In the genomic region with DNA sequence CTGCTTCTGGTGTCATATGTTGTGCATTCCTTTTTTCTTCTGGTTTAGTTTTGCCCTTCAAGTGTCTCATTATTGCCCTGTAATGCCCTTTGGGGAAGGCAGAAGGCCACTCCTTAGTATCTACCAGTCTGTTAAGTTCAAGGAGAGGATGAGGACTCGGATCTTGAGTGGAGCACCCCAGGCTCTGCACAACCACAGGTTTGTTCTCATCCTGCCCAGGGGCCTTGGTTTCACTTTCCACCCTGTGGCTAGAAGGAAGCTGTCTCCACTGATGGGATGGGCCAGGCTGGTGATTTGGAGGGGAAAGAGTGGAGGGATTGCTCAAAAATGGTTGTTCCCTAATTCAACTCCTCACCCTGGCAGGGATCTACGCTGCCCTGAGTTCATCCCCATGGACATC, we compare ENCODE assay signal across 37 cellular contexts. TPM values are rescaled to one million over a fixed set of nuclear protein-coding genes. Genes with fewer than 3 reads are reported as not detected.
"Had no signal": no experiment of that assay in that cellular context is flagged by ENCODE, and none has a peak within 500 bp of the region (broad histone marks: within the 10 kb centered on the region; RNA-seq: fewer than 3 reads in every experiment).

No MANE protein-coding gene starts in this region.

- H3K9me3 Mint-ChIP-seq: activated CD4-positive, alpha-beta T cell treated with anti-CD3 and anti-CD28 coated beads, Interleukin-2, amount 10 ng/mL, durations not matched to agents 7 days and 5 days; activated T-helper 1 cell treated with anti-CD3 and anti-CD28 coated beads, Interleukin-12 subunit alpha, Interleukin-12 subunit beta, Interleukin-2, Interleukin-4 antibody, amounts not matched to agents 30 ng/mL and 10 ng/mL and 1 ng/mL, durations not matched to agents 14 hours and 24 hours and 36 hours; effector memory CD8-positive, alpha-beta T cell; immature natural killer cell had no signal

- H3K4me3 ChIP-seq: adrenal gland, ascending aorta, hepatocyte, left lung, lung, smooth muscle cell, transverse colon, uterus had no signal

- H3K79me2 ChIP-seq: hepatocyte had no signal

- H3K4me1 ChIP-seq: adrenal gland, ascending aorta, left lung, transverse colon, uterus had no signal

- H3K4me1 Mint-ChIP-seq: immature natural killer cell; naive B cell; stimulated activated naive B cell treated with anti-CD40 and anti-IgM and Interleukin-4, amounts not matched to agents 10 μg/mL and 1 μg/mL and 100 μg/mL, for 72 hours had no signal

- H3K4me3 Mint-ChIP-seq: activated CD4-positive, alpha-beta T cell treated with anti-CD3 and anti-CD28 coated beads, Interleukin-2, amount 10 ng/mL, durations not matched to agents 7 days and 5 days; activated naive CD8-positive, alpha-beta T cell; activated T-helper 1 cell treated with anti-CD3 and anti-CD28 coated beads, Interleukin-12 subunit alpha, Interleukin-12 subunit beta, Interleukin-2, Interleukin-4 antibody, amounts not matched to agents 30 ng/mL and 10 ng/mL and 1 ng/mL, durations not matched to agents 14 hours and 24 hours and 36 hours; effector memory CD8-positive, alpha-beta T cell; immature natural killer cell; naive B cell; stimulated activated naive B cell treated with anti-CD40 and anti-IgM and Interleukin-4, amounts not matched to agents 10 μg/mL and 1 μg/mL and 100 μg/mL, for 72 hours; T-helper 17 cell had no signal

- H3K4me2 ChIP-seq: hepatocyte, smooth muscle cell had no signal

- H3K27ac Mint-ChIP-seq: activated CD4-positive, alpha-beta T cell treated with anti-CD3 and anti-CD28 coated beads, Interleukin-2, amount 10 ng/mL, durations not matched to agents 7 days and 5 days; activated naive CD8-positive, alpha-beta T cell; activated T-helper 1 cell treated with anti-CD3 and anti-CD28 coated beads, Interleukin-12 subunit alpha, Interleukin-12 subunit beta, Interleukin-2, Interleukin-4 antibody, amounts not matched to agents 30 ng/mL and 10 ng/mL and 1 ng/mL, durations not matched to agents 14 hours and 24 hours and 36 hours; effector memory CD8-positive, alpha-beta T cell; immature natural killer cell; stimulated activated naive B cell treated with anti-CD40 and anti-IgM and Interleukin-4, amounts not matched to agents 10 μg/mL and 1 μg/mL and 100 μg/mL, for 72 hours; T-helper 17 cell had no signal

- H2AFZ ChIP-seq: hepatocyte had no signal

- DNase-seq: activated CD4-positive, alpha-beta T cell treated with anti-CD3 and anti-CD28 coated beads, Interleukin-2, amount 10 ng/mL, durations not matched to agents 7 days and 5 days; activated CD4-positive, CD25-positive, alpha-beta regulatory T cell treated with anti-CD3 and anti-CD28 coated beads, Interleukin-2, amount 50 U/mL, for 72 hours; activated gamma-delta T cell treated with Interleukin-2 at 50 U/mL for 16 hours; activated T-cell treated with anti-CD3 and anti-CD28 coated beads for 4 hours; adrenal gland; brain microvascular endothelial cell; central memory CD4-positive, alpha-beta T cell; effector memory CD8-positive, alpha-beta T cell; glutamatergic neuron; immature natural killer cell; left lung; naive B cell; nucleus accumbens; stimulated activated CD4-positive, alpha-beta T cell treated with anti-CD3 and anti-CD28 coated beads, Interleukin-15, amount 100 ng/mL, for 24 hours; stimulated activated CD4-positive, alpha-beta T cell treated with anti-CD3 and anti-CD28 coated beads, Interleukin-2, amount 100 ng/mL, for 48 hours; stimulated activated CD8-positive, alpha-beta memory T cell treated with anti-CD3 and anti-CD28 coated beads, Interleukin-4, amount 100 ng/mL, for 48 hours; stimulated activated naive B cell treated with anti-CD40 and anti-IgM and Interleukin-4, amounts not matched to agents 10 μg/mL and 1 μg/mL and 100 μg/mL, for 72 hours; T-helper 17 cell; transverse colon; uterus had no signal

- H3K36me3 Mint-ChIP-seq: activated naive CD8-positive, alpha-beta T cell; immature natural killer cell; naive B cell; stimulated activated naive B cell treated with anti-CD40 and anti-IgM and Interleukin-4, amounts not matched to agents 10 μg/mL and 1 μg/mL and 100 μg/mL, for 72 hours had no signal

- H3K27ac ChIP-seq: adrenal gland, ascending aorta, brain microvascular endothelial cell, hepatocyte, left lung, transverse colon, uterus, VCaP had no signal

- ATAC-seq: effector memory CD8-positive, alpha-beta T cell; esophagus mucosa; left lung; sciatic nerve; stimulated activated naive B cell treated with anti-CD40 and anti-IgM and Interleukin-4, amounts not matched to agents 10 μg/mL and 1 μg/mL and 100 μg/mL, for 72 hours; T-helper 17 cell had no signal

- H3K36me3 ChIP-seq: adrenal gland, ascending aorta, brain microvascular endothelial cell, left lung, transverse colon, uterus had no signal

- H3K9me3 ChIP-seq: adrenal gland, ascending aorta, left lung, transverse colon, uterus had no signal

- H3K27me3 ChIP-seq: adrenal gland, ascending aorta, brain microvascular endothelial cell, left lung, transverse colon, uterus had no signal

RNA-seq across cellular contexts. Expression of gene NOTO, which starts 59.4 kb away (rescaled TPM):
- total RNA-seq: activated CD4-positive, alpha-beta T cell treated with anti-CD3 and anti-CD28 coated beads, Interleukin-2, amount 10 ng/mL, durations not matched to agents 7 days and 5 days; activated T-helper 1 cell treated with anti-CD3 and anti-CD28 coated beads, Interleukin-12 subunit alpha, Interleukin-12 subunit beta, Interleukin-2, Interleukin-4 antibody, amounts not matched to agents 30 ng/mL and 10 ng/mL and 1 ng/mL, durations not matched to agents 14 hours and 24 hours and 36 hours; adrenal gland; ascending aorta; dermis microvascular lymphatic vessel endothelial cell; endothelial cell of umbilical vein; esophagus mucosa; frontal cortex; hepatocyte; kidney epithelial cell; left lung; lung; mesenteric fat pad; mucosa of gallbladder; sciatic nerve; smooth muscle cell; T-helper 17 cell; temporal lobe; transverse colon; uterus had no signal
- polyA plus RNA-seq: endothelial cell of umbilical vein, hepatocyte, immature natural killer cell, lung, neural cell, smooth muscle cell had no signal
